2 cellular contexts compared by ENCODE assay signal in the genomic region with DNA sequence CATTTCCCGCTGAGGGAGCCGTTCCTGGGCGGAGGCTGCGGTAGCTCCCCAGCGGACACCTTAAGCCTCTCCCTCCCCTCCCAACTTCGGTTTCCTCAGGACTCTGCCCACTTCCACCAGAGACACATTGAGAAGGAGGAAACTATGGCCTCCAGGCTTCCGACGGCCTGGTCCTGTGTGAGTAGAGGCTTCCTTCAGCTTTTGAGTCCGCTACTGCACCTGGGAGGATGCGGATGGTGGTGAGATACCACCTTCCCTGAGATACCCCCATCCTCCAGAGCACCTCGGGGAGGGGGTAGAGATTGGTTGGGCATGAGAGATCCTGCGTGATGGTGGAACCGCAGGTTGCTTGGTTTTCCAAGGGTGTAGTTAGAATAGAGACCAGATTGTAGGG.
TF ChIP-seq lines count a peak whose summit lies in the region.

No MANE protein-coding gene starts in this region.

TF ChIP-seq in SK-N-SH, 30 proteins besides CTCF, POLR2A, EP300 and RAD21 (continued from another document):
- TF ChIP-seq ZBTB33 (IDR thresholded peaks at IDR 0.05; ENCODE audit: borderline replicate concordance, low read depth) (no peak), RCOR1 (IDR thresholded peaks at IDR 0.05; ENCODE audit: low read length) (no peak), TAF1 (IDR thresholded peaks at IDR 0.05; ENCODE audit: borderline replicate concordance, low read depth, low read length) (no peak), RXRA (IDR thresholded peaks at IDR 0.05; ENCODE audit: borderline replicate concordance, low read depth) (no peak), RFX5 (IDR thresholded peaks at IDR 0.05; ENCODE audit: low read length) (no peak), FOXJ3 (CRISPR knock-in tag; IDR thresholded peaks at IDR 0.05) (no peak), POLR2AphosphoS5 (IDR thresholded peaks at IDR 0.05; ENCODE audit: low read depth, low read length) (no peak)
- TF ChIP-seq, protein P1, sequence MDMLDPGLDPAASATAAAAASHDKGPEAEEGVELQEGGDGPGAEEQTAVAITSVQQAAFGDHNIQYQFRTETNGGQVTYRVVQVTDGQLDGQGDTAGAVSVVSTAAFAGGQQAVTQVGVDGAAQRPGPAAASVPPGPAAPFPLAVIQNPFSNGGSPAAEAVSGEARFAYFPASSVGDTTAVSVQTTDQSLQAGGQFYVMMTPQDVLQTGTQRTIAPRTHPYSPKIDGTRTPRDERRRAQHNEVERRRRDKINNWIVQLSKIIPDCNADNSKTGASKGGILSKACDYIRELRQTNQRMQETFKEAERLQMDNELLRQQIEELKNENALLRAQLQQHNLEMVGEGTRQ (IDR thresholded peaks at IDR 0.05; ENCODE audit: borderline replicate concordance, low read depth, low read length), result no peak

TF ChIP-seq in SK-N-SH treated with all-trans-retinoic acid at 6 μM for 48 hours, 23 proteins besides CTCF, POLR2A, EP300 and RAD21 (continued from another document):
- TF ChIP-seq CREB5 (CRISPR knock-in tag; IDR thresholded peaks at IDR 0.05; ENCODE audit: low read depth) (no peak), PPARA (CRISPR knock-in tag; IDR thresholded peaks at IDR 0.05; ENCODE audit: borderline replicate concordance) (no peak), PATZ1 (CRISPR knock-in tag; IDR thresholded peaks at IDR 0.05; ENCODE audit: borderline replicate concordance) (no peak), BACH2 (CRISPR knock-in tag; IDR thresholded peaks at IDR 0.05; ENCODE audit: borderline replicate concordance) (no peak)
- TF ChIP-seq, protein P2, sequence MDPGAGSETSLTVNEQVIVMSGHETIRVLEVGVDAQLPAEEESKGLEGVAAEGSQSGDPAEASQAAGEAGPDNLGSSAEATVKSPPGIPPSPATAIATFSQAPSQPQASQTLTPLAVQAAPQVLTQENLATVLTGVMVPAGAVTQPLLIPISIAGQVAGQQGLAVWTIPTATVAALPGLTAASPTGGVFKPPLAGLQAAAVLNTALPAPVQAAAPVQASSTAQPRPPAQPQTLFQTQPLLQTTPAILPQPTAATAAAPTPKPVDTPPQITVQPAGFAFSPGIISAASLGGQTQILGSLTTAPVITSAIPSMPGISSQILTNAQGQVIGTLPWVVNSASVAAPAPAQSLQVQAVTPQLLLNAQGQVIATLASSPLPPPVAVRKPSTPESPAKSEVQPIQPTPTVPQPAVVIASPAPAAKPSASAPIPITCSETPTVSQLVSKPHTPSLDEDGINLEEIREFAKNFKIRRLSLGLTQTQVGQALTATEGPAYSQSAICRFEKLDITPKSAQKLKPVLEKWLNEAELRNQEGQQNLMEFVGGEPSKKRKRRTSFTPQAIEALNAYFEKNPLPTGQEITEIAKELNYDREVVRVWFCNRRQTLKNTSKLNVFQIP (CRISPR knock-in tag; IDR thresholded peaks at IDR 0.05; ENCODE audit: borderline replicate concordance, low read depth), result no peak
